Comparison of ENCODE assay signal across 27 cellular contexts in the genomic region with DNA sequence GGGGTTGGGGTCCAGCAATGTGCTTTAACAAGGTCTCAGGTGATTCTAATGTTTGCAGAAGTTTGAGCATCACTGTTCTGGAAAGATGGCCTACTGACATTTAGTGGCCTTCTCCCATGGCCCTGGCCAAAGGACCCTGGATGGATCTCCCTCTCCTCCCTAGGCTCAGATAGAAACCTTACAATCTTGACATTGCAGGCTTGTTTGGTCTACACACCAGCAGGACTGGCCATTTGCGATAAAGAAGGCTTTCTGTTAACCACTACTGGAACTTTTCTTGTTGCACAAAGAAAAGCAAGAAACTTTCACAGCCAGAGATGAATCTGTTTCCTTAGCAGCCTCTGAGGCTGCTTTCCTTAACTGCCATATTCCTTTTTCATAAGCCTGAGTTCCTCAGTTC. TPM values are rescaled to one million over a fixed set of nuclear protein-coding genes. Genes with fewer than 3 reads are reported as not detected.
"Had no signal": no experiment of that assay in that cellular context is flagged by ENCODE, and none has a peak within 500 bp of the region (broad histone marks: within the 10 kb centered on the region; RNA-seq: fewer than 3 reads in every experiment).

No MANE protein-coding gene starts in this region.

- H3K4me1 ChIP-seq: lower lobe of right lung, vagina had no signal

- ATAC-seq: activated CD4-positive, CD25-positive, alpha-beta regulatory T cell treated with anti-CD3 and anti-CD28 coated beads, Interleukin-2, amount 50 U/mL, for 24 hours; lower lobe of right lung; sciatic nerve; stimulated activated memory B cell treated with anti-CD40 and anti-IgM and Interleukin-4, amounts not matched to agents 10 μg/mL and 1 μg/mL and 100 μg/mL, for 72 hours had no signal

- DNase-seq: activated CD4-positive, alpha-beta T cell treated with anti-CD3 and anti-CD28 coated beads, Interleukin-2, amount 10 ng/mL, durations not matched to agents 7 days and 5 days; activated CD8-positive, alpha-beta memory T cell treated with anti-CD3 and anti-CD28 coated beads, Interleukin-2, amount 50 U/mL, for 48 hours; activated effector memory CD4-positive, alpha-beta T cell treated with anti-CD3 and anti-CD28 coated beads, Interleukin-2, amount 50 U/mL, for 16 hours; activated T-cell treated with anti-CD3 and anti-CD28 coated beads, Interleukin-2, amount 50 U/mL, for 48 hours; dorsolateral prefrontal cortex; foreskin fibroblast; immature natural killer cell; lower lobe of right lung; mesendoderm; mucosa of descending colon; nucleus accumbens; SK-N-SH; small intestine; stimulated activated CD4-positive, alpha-beta T cell treated with anti-CD3 and anti-CD28 coated beads, Interleukin-2, amount 100 ng/mL, for 24 hours; testis had no signal

- FAIRE-seq: astrocyte, colon, small intestine, TTC549 had no signal

- H3K27ac ChIP-seq: dorsolateral prefrontal cortex, lower lobe of right lung, testis, vagina had no signal

- H3K4me3 ChIP-seq: dorsolateral prefrontal cortex, lower lobe of right lung, mucosa of descending colon, testis, vagina had no signal

- H3K27me3 ChIP-seq: dorsolateral prefrontal cortex, testis, vagina had no signal

- H3K4me3 Mint-ChIP-seq: activated CD4-positive, alpha-beta T cell treated with anti-CD3 and anti-CD28 coated beads, Interleukin-2, amount 10 ng/mL, durations not matched to agents 7 days and 5 days; activated naive CD4-positive, alpha-beta T cell treated with anti-CD3 and anti-CD28 coated beads, Interleukin-2, amount 50 U/mL, for 24 hours; central memory CD8-positive, alpha-beta T cell; immature natural killer cell; stimulated activated memory B cell treated with anti-CD40 and anti-IgM and Interleukin-4, amounts not matched to agents 10 μg/mL and 1 μg/mL and 100 μg/mL, for 72 hours; T-helper 2 cell treated with Interferon-gamma antibody and Interleukin-4, amounts not matched to agents 5 μg/mL and 100 μg/mL, for 36 hours; type B pancreatic cell had no signal

- H3K4me1 Mint-ChIP-seq: activated naive CD4-positive, alpha-beta T cell treated with anti-CD3 and anti-CD28 coated beads, Interleukin-2, amount 50 U/mL, for 24 hours; central memory CD8-positive, alpha-beta T cell; immature natural killer cell; stimulated activated memory B cell treated with anti-CD40 and anti-IgM and Interleukin-4, amounts not matched to agents 10 μg/mL and 1 μg/mL and 100 μg/mL, for 72 hours had no signal

- H3K27me3 Mint-ChIP-seq: activated CD4-positive, alpha-beta T cell treated with anti-CD3 and anti-CD28 coated beads, Interleukin-2, amount 10 ng/mL, durations not matched to agents 7 days and 5 days; activated naive CD4-positive, alpha-beta T cell treated with anti-CD3 and anti-CD28 coated beads, Interleukin-2, amount 50 U/mL, for 24 hours; central memory CD8-positive, alpha-beta T cell; stimulated activated memory B cell treated with anti-CD40 and anti-IgM and Interleukin-4, amounts not matched to agents 10 μg/mL and 1 μg/mL and 100 μg/mL, for 72 hours; type B pancreatic cell had no signal

- H3K27ac Mint-ChIP-seq: activated naive CD4-positive, alpha-beta T cell treated with anti-CD3 and anti-CD28 coated beads, Interleukin-2, amount 50 U/mL, for 24 hours; stimulated activated memory B cell treated with anti-CD40 and anti-IgM and Interleukin-4, amounts not matched to agents 10 μg/mL and 1 μg/mL and 100 μg/mL, for 72 hours; T-helper 2 cell treated with Interferon-gamma antibody and Interleukin-4, amounts not matched to agents 5 μg/mL and 100 μg/mL, for 36 hours; type B pancreatic cell had no signal

- H3K9me3 Mint-ChIP-seq: activated CD4-positive, alpha-beta T cell treated with anti-CD3 and anti-CD28 coated beads, Interleukin-2, amount 10 ng/mL, durations not matched to agents 7 days and 5 days; activated naive CD4-positive, alpha-beta T cell treated with anti-CD3 and anti-CD28 coated beads, Interleukin-2, amount 50 U/mL, for 24 hours; central memory CD8-positive, alpha-beta T cell; immature natural killer cell; stimulated activated memory B cell treated with anti-CD40 and anti-IgM and Interleukin-4, amounts not matched to agents 10 μg/mL and 1 μg/mL and 100 μg/mL, for 72 hours; T-helper 2 cell treated with Interferon-gamma antibody and Interleukin-4, amounts not matched to agents 5 μg/mL and 100 μg/mL, for 36 hours; type B pancreatic cell had no signal

- H3K9me3 ChIP-seq: lower lobe of right lung, mucosa of descending colon, SK-N-SH, testis, vagina had no signal

RNA-seq across cellular contexts. Expression of a gene that starts 6.2 kb away (rescaled TPM):
- total RNA-seq: activated CD8-positive, alpha-beta memory T cell treated with anti-CD3 and anti-CD28 coated beads for 36 hours had no signal
- polyA plus RNA-seq: immature natural killer cell had no signal
